ENCODE assay signal across 8 cellular contexts in the genomic region with DNA sequence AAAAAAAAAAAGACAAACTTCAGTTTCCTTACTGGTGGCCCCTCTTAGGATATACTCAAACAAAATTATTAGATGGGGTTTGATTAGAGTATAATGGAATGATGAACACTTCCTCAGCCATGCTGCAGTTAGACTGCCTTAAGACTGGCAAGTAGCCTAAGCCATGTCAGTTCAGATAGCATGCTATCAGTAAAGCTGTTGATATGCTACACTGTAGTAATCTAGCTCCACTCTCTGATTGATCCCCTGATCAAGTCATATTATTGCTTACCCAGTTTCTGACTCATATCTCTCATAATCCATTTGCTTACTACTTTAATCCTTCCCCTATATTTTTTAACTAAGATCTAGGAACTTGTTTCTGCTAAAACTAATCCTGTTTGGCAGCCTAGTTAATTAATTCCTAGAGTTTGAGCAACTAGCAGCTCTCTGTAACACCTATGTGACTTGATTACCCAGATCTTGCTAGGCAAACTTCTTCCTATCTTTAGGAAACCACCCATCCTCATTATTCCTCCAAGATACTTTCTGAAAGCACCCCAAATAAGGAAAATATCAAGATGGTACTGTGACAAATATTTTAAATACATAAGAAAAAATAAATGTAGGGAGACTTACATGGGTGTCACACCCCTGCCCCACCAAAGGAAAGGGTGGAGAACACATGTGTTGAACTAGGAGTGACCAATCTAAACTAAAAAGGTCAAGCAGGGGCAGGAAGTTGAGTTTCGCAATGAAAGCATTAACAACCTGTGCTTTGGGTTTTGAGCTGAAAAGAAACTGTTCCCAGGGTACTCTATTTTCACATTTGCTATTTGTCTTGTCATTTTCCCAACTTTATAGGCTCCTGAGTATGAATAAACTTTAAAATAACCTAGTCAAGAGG. TPM values are rescaled to one million over a fixed set of nuclear protein-coding genes. Genes with fewer than 3 reads are reported as not detected.
DNase-seq lines count a peak whose midpoint lies in the region; ATAC-seq and TF ChIP-seq lines count a peak whose summit lies in the region.

No MANE protein-coding gene starts in this region.

- H3K27me3 Mint-ChIP-seq in activated T-cell treated with anti-CD3 and anti-CD28 coated beads, Interleukin-2, amount 50 U/mL, for 72 hours (ENCODE audit: low read depth), result no peaks in the 10 kb centered on the region
- no peaks in the 10 kb centered on the region for H3K27me3 Mint-ChIP-seq in T-helper 17 cell
- no peaks in the 10 kb centered on the region for H3K27me3 Mint-ChIP-seq in type B pancreatic cell

- no peak for DNase-seq in activated T-cell treated with anti-CD3 and anti-CD28 coated beads, Interleukin-2, amount 50 U/mL, for 72 hours
- DNase-seq in activated T-cell treated with anti-CD3 and anti-CD28 coated beads, Interleukin-2, amount 50 U/mL, for 1 hour, result no peak
- no peak for DNase-seq in T-helper 17 cell
- no peak for DNase-seq in left colon
- no peak for DNase-seq in type B pancreatic cell (ENCODE audit: extremely low spot score, unreplicated experiment)
- no peak for DNase-seq in Kasumi-1 (lab: John Stamatoyannopoulos, UW)
- no peak for DNase-seq in GM20000 (ENCODE audit: low spot score)

- H3K9me3 Mint-ChIP-seq in activated T-cell treated with anti-CD3 and anti-CD28 coated beads, Interleukin-2, amount 50 U/mL, for 72 hours, result no peaks in the 10 kb centered on the region
- no peaks in the 10 kb centered on the region for H3K9me3 Mint-ChIP-seq in type B pancreatic cell

- peak; percentile 31 to 41 for ATAC-seq in activated T-cell treated with anti-CD3 and anti-CD28 coated beads, Interleukin-2, amount 50 U/mL, for 72 hours (replicated peaks in 1 of 2)
- ATAC-seq in T-helper 17 cell (no peak), left colon (peak; percentile 70), HG02571 (IDR thresholded peaks at IDR 0.05; ENCODE audit: unreplicated experiment) (no peak)

- peaks cover 32% of the 10 kb centered on the region for H3K4me1 Mint-ChIP-seq in activated T-cell treated with anti-CD3 and anti-CD28 coated beads, Interleukin-2, amount 50 U/mL, for 72 hours (ENCODE audit: low read depth)
- H3K4me1 Mint-ChIP-seq in T-helper 17 cell, result peaks cover 33% of the 10 kb centered on the region
- H3K4me1 Mint-ChIP-seq in type B pancreatic cell (ENCODE audit: unreplicated experiment), result peaks cover 24% of the 10 kb centered on the region

- H3K36me3 Mint-ChIP-seq in activated T-cell treated with anti-CD3 and anti-CD28 coated beads, Interleukin-2, amount 50 U/mL, for 72 hours (ENCODE audit: insufficient read depth in 2 of 2), result peaks cover 0 to 4% of the 10 kb centered on the region in 2 donors
- H3K36me3 Mint-ChIP-seq in T-helper 17 cell (ENCODE audit: low read depth) (peaks cover 8% of the 10 kb centered on the region), type B pancreatic cell (peaks cover 25% of the 10 kb centered on the region)

- H3K27ac Mint-ChIP-seq in activated T-cell treated with anti-CD3 and anti-CD28 coated beads, Interleukin-2, amount 50 U/mL, for 72 hours, result no peak overlapping the region
- H3K27ac Mint-ChIP-seq in T-helper 17 cell, result peak overlapping the region; percentile 56
- H3K27ac Mint-ChIP-seq in type B pancreatic cell, result peak overlapping the region; percentile 32

- H3K9me3 ChIP-seq in T-helper 17 cell (ENCODE audit: control insufficient read depth, low read length, poor library complexity, severe bottlenecking), result no peaks in the 10 kb centered on the region

- TF ChIP-seq CTCF in type B pancreatic cell (conservative IDR thresholded peaks at IDR 0.05) (no peak), GM20000 (IDR thresholded peaks at IDR 0.05; ENCODE audit: extremely low read depth, missing control alignments) (no peak)

- intact Hi-C loops in left colon (cut with DNase I, micrococcal nuclease), result no loop called here

- H3K4me3 Mint-ChIP-seq in activated T-cell treated with anti-CD3 and anti-CD28 coated beads, Interleukin-2, amount 50 U/mL, for 72 hours, result no peak overlapping the region
- H3K4me3 Mint-ChIP-seq in T-helper 17 cell, result no peak overlapping the region
- H3K4me3 Mint-ChIP-seq in type B pancreatic cell, result no peak overlapping the region

RNA-seq across cellular contexts. Expression of gene PIK3C2A, which starts 43.2 kb away (rescaled TPM):
- 10 to 100 TPM; 23.6 to 26.6 TPM for total RNA-seq in activated T-cell treated with anti-CD3 and anti-CD28 coated beads, Interleukin-2, amount 50 U/mL, for 72 hours
- total RNA-seq in T-helper 17 cell (10 to 100 TPM; 33.0 to 42.0 TPM), left colon (10 to 100 TPM; 49.7 to 54.6 TPM), type B pancreatic cell (ENCODE audit: low replicate concordance) (76.2 and 79.2 TPM in 2 replicates)

Comparison
In these comparisons a context has a peak if more than half of its experiments do, and no peak if none do; other contexts are left out.
1. ATAC-seq: peak in activated T-cell treated with anti-CD3 and anti-CD28 coated beads, Interleukin-2, amount 50 U/mL, for 72 hours (2 of 2) and left colon (single experiment); none in T-helper 17 cell (single experiment) and HG02571 (single experiment).